ENCODE assay signal across 12 cellular contexts in genomic region chr20:5156670-5157448, GRCh38. TPM values are rescaled to one million over a fixed set of nuclear protein-coding genes. Genes with fewer than 3 reads are reported as not detected.
DNase-seq lines count a peak whose midpoint lies in the region; ATAC-seq and TF ChIP-seq lines count a peak whose summit lies in the region.
"Had no signal": no experiment of that assay in that cellular context is flagged by ENCODE, and none has a peak within 500 bp of the region (broad histone marks: within the 10 kb centered on the region; RNA-seq: fewer than 3 reads in every experiment).

No MANE protein-coding gene starts in this region.

- TF ChIP-seq CTCF in foreskin fibroblast (IDR thresholded peaks at IDR 0.05; ENCODE audit: low read depth, low read length) = no peak

- H3K36me3 Mint-ChIP-seq in activated naive CD8-positive, alpha-beta T cell = peaks cover 7% of the 10 kb centered on the region
- peaks cover 4% of the 10 kb centered on the region for H3K36me3 Mint-ChIP-seq in activated naive CD8-positive, alpha-beta T cell treated with anti-CD3 and anti-CD28 coated beads for 36 hours
- H3K36me3 Mint-ChIP-seq in stimulated activated naive B cell treated with anti-CD40 and anti-IgM and Interleukin-4, amounts not matched to agents 10 μg/mL and 1 μg/mL and 100 μg/mL, for 72 hours = peaks cover 10 to 28% of the 10 kb centered on the region in 2 donors

- H3K9me3 Mint-ChIP-seq in activated naive CD8-positive, alpha-beta T cell (ENCODE audit: low read depth) = no peaks in the 10 kb centered on the region
- no peaks in the 10 kb centered on the region for H3K9me3 Mint-ChIP-seq in activated naive CD8-positive, alpha-beta T cell treated with anti-CD3 and anti-CD28 coated beads for 36 hours
- H3K9me3 Mint-ChIP-seq in stimulated activated naive B cell treated with anti-CD40 and anti-IgM and Interleukin-4, amounts not matched to agents 10 μg/mL and 1 μg/mL and 100 μg/mL, for 72 hours = peaks cover 2 to 3% of the 10 kb centered on the region in 2 donors

- H3K4me3 ChIP-seq in foreskin fibroblast (ENCODE audit: low read depth in 1 of 2, low read length in 2 of 2) = no peak overlapping the region

- no peaks in the 10 kb centered on the region for H3K27me3 Mint-ChIP-seq in activated naive CD8-positive, alpha-beta T cell
- no peaks in the 10 kb centered on the region for H3K27me3 Mint-ChIP-seq in activated naive CD8-positive, alpha-beta T cell treated with anti-CD3 and anti-CD28 coated beads for 36 hours
- H3K27me3 Mint-ChIP-seq in stimulated activated naive B cell treated with anti-CD40 and anti-IgM and Interleukin-4, amounts not matched to agents 10 μg/mL and 1 μg/mL and 100 μg/mL, for 72 hours = no peaks in the 10 kb centered on the region

- peaks cover 74% of the 10 kb centered on the region for H3K4me1 Mint-ChIP-seq in activated naive CD8-positive, alpha-beta T cell (ENCODE audit: low read depth)
- H3K4me1 Mint-ChIP-seq in activated naive CD8-positive, alpha-beta T cell treated with anti-CD3 and anti-CD28 coated beads for 36 hours = peaks cover 55% of the 10 kb centered on the region
- H3K4me1 Mint-ChIP-seq in stimulated activated naive B cell treated with anti-CD40 and anti-IgM and Interleukin-4, amounts not matched to agents 10 μg/mL and 1 μg/mL and 100 μg/mL, for 72 hours = peaks cover 42 to 61% of the 10 kb centered on the region in 2 donors

- DNase-seq in activated naive CD8-positive, alpha-beta T cell treated with anti-CD3 and anti-CD28 coated beads for 36 hours = no peak
- peak; percentile 63 to 85 for DNase-seq in SW 1271 (lab: John Stamatoyannopoulos, UW)
- peak; percentile 67 to 71 for DNase-seq in foreskin fibroblast
- DNase-seq in stimulated activated naive B cell treated with anti-CD40 and anti-IgM and Interleukin-4, amounts not matched to agents 10 μg/mL and 1 μg/mL and 100 μg/mL, for 72 hours = no peak
- no peak for DNase-seq in NCI-H1436 (lab: John Stamatoyannopoulos, UW)
- DNase-seq in activated naive CD4-positive, alpha-beta T cell treated with anti-CD3 and anti-CD28 coated beads, Interleukin-2, amount 50 U/mL, for 16 hours = no peak
- DNase-seq: activated T-cell treated with anti-CD3 and anti-CD28 coated beads, Interleukin-2, amount 50 U/mL, for 1 hour; caudate nucleus; stimulated activated CD4-positive, alpha-beta T cell treated with anti-CD3 and anti-CD28 coated beads, Interleukin-4, amount 100 ng/mL, for 24 hours; WERI-Rb-1 had no signal

- no peak overlapping the region for H3K4me3 Mint-ChIP-seq in activated naive CD8-positive, alpha-beta T cell
- no peak overlapping the region for H3K4me3 Mint-ChIP-seq in activated naive CD8-positive, alpha-beta T cell treated with anti-CD3 and anti-CD28 coated beads for 36 hours
- no peak overlapping the region for H3K4me3 Mint-ChIP-seq in stimulated activated naive B cell treated with anti-CD40 and anti-IgM and Interleukin-4, amounts not matched to agents 10 μg/mL and 1 μg/mL and 100 μg/mL, for 72 hours

- no peak for ATAC-seq in stimulated activated naive B cell treated with anti-CD40 and anti-IgM and Interleukin-4, amounts not matched to agents 10 μg/mL and 1 μg/mL and 100 μg/mL, for 72 hours (replicated peaks)
- ATAC-seq in GM18517 (IDR thresholded peaks at IDR 0.05; ENCODE audit: unreplicated experiment) = no peak

- peak overlapping the region; percentile 71 for H3K27ac Mint-ChIP-seq in activated naive CD8-positive, alpha-beta T cell
- H3K27ac Mint-ChIP-seq in activated naive CD8-positive, alpha-beta T cell treated with anti-CD3 and anti-CD28 coated beads for 36 hours = no peak overlapping the region
- H3K27ac Mint-ChIP-seq in stimulated activated naive B cell treated with anti-CD40 and anti-IgM and Interleukin-4, amounts not matched to agents 10 μg/mL and 1 μg/mL and 100 μg/mL, for 72 hours = peak overlapping the region; percentile 2

RNA-seq across cellular contexts. Expression of gene CDS2, which starts 30.1 kb away (rescaled TPM):
- total RNA-seq in activated naive CD8-positive, alpha-beta T cell treated with anti-CD3 and anti-CD28 coated beads for 36 hours = 10 to 100 TPM; 37.5 to 41.9 TPM

RNA-seq across cellular contexts. Expression of gene PCNA, which starts 37.1 kb away (rescaled TPM):
- total RNA-seq in activated naive CD8-positive, alpha-beta T cell treated with anti-CD3 and anti-CD28 coated beads for 36 hours = 100 to 1,000 TPM; 708 to 723 TPM

RNA-seq across cellular contexts. Expression of gene TMEM230, which starts 44.0 kb away (rescaled TPM):
- 10 to 100 TPM; 79.4 to 79.7 TPM for total RNA-seq in activated naive CD8-positive, alpha-beta T cell treated with anti-CD3 and anti-CD28 coated beads for 36 hours

Comparison
In these comparisons a context has a peak if more than half of its experiments do, and no peak if none do; other contexts are left out.
1. DNase-seq: peak in SW 1271 (2 of 2) and foreskin fibroblast (2 of 2); none in activated naive CD8-positive, alpha-beta T cell treated with anti-CD3 and anti-CD28 coated beads for 36 hours (single experiment), stimulated activated naive B cell treated with anti-CD40 and anti-IgM and Interleukin-4, amounts not matched to agents 10 μg/mL and 1 μg/mL and 100 μg/mL, for 72 hours (single experiment), NCI-H1436 (single experiment) and activated naive CD4-positive, alpha-beta T cell treated with anti-CD3 and anti-CD28 coated beads, Interleukin-2, amount 50 U/mL, for 16 hours (single experiment).